1 cellular context compared by ENCODE assay signal in genomic region chr7:100432621-100433275, GRCh38.
TF ChIP-seq lines count a peak whose summit lies in the region.

No MANE protein-coding gene starts in this region.

TF ChIP-seq in GM12878, 131 proteins besides CTCF, POLR2A, EP300 and RAD21:
- no peak for TF ChIP-seq ESRRA (IDR thresholded peaks at IDR 0.05; ENCODE audit: low read length)
- TF ChIP-seq NKRF (conservative IDR thresholded peaks at IDR 0.05) = no peak
- TF ChIP-seq STAT3 (IDR thresholded peaks at IDR 0.05; ENCODE audit: low read depth, low read length) = no peak
- no peak for TF ChIP-seq ZNF384 (IDR thresholded peaks at IDR 0.05; ENCODE audit: borderline replicate concordance, low read depth, low read length)
- TF ChIP-seq EGR1 (IDR thresholded peaks at IDR 0.05; ENCODE audit: borderline replicate concordance in 1 of 2, low read depth in 2 of 2, low read length in 2 of 2) = no peak
- TF ChIP-seq SPI1 (IDR thresholded peaks at IDR 0.05; ENCODE audit: borderline replicate concordance, insufficient read depth, low read depth, low read length) = no peak
- TF ChIP-seq NR2C1 (IDR thresholded peaks at IDR 0.05) = no peak
- no peak for TF ChIP-seq BCLAF1 (IDR thresholded peaks at IDR 0.05)
- TF ChIP-seq YY1 (IDR thresholded peaks at IDR 0.05; ENCODE audit: low read depth, low read length) = no peak
- TF ChIP-seq ZNF217 (IDR thresholded peaks at IDR 0.05) = no peak
- no peak for TF ChIP-seq GABPA (IDR thresholded peaks at IDR 0.05; ENCODE audit: low read depth)
- no peak for TF ChIP-seq ELK1 (IDR thresholded peaks at IDR 0.05; ENCODE audit: low read depth, low read length)
- no peak for TF ChIP-seq TCF12 (IDR thresholded peaks at IDR 0.05; ENCODE audit: low read depth, low read length)
- TF ChIP-seq PKNOX1 (IDR thresholded peaks at IDR 0.05) = no peak
- TF ChIP-seq CHD1 (IDR thresholded peaks at IDR 0.05; ENCODE audit: low read depth, low read length) = no peak
